Comparison of ENCODE assay signal across 1 cellular context in the genomic region with DNA sequence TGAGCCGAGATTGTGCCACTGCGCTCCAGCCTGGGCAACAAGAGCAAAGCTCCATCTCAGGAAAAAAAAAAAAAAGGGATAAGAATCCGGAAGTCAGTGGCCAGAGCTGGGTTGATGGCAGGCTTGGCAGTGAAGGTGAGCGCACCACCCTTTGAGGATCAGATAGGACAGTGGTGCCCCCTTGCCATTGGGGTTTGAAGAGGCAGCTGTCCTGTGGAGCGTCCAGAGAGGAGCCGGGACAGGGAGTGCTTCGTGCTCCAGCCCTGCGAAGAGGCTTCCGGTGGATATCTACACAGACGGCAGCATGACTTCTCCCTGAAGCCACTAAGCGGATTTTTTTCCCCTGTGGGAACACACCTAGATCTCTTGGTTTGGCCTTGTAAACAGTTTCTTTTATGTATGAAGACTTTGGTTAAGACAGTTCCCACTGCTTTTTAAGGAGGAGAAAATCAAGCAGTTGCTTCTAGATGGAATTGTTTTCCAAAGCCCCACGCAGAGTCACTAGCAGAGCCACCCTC.
A peak's percentile ranks its signal among the peaks of the same experiment; 100 is the strongest.
TF ChIP-seq lines count a peak whose summit lies in the region.

No MANE protein-coding gene starts in this region.

TF ChIP-seq in K562, 482 proteins besides CTCF, POLR2A, EP300 and RAD21 (continued from another document and continues in another):
- TF ChIP-seq FOXP1 (CRISPR knock-in tag; IDR thresholded peaks at IDR 0.05) (0 out of 2 replicates have a peak, but pooled peaks have one; percentile 4), HIVEP1 (CRISPR knock-in tag; IDR thresholded peaks at IDR 0.05) (0 out of 2 replicates have a peak, but pooled peaks have one; percentile 55), ZC3H8 (IDR thresholded peaks at IDR 0.05) (no peak), ZNF311 (CRISPR knock-in tag; IDR thresholded peaks at IDR 0.05) (0 out of 2 replicates have a peak, but pooled peaks have one; percentile 28), RBFOX2 (IDR thresholded peaks at IDR 0.05; ENCODE audit: low read depth, low read length) (peak; percentile 58), POLR2G (IDR thresholded peaks at IDR 0.05; ENCODE audit: low read depth, low read length) (0 out of 2 replicates have a peak, but pooled peaks have one; percentile 13), KLF6 (CRISPR knock-in tag; IDR thresholded peaks at IDR 0.05; ENCODE audit: borderline replicate concordance) (peak; percentile 56; the same call in 1 of the 2 replicates), ZSCAN29 (IDR thresholded peaks at IDR 0.05) (peak; percentile 81)
- TF ChIP-seq, protein P1, sequence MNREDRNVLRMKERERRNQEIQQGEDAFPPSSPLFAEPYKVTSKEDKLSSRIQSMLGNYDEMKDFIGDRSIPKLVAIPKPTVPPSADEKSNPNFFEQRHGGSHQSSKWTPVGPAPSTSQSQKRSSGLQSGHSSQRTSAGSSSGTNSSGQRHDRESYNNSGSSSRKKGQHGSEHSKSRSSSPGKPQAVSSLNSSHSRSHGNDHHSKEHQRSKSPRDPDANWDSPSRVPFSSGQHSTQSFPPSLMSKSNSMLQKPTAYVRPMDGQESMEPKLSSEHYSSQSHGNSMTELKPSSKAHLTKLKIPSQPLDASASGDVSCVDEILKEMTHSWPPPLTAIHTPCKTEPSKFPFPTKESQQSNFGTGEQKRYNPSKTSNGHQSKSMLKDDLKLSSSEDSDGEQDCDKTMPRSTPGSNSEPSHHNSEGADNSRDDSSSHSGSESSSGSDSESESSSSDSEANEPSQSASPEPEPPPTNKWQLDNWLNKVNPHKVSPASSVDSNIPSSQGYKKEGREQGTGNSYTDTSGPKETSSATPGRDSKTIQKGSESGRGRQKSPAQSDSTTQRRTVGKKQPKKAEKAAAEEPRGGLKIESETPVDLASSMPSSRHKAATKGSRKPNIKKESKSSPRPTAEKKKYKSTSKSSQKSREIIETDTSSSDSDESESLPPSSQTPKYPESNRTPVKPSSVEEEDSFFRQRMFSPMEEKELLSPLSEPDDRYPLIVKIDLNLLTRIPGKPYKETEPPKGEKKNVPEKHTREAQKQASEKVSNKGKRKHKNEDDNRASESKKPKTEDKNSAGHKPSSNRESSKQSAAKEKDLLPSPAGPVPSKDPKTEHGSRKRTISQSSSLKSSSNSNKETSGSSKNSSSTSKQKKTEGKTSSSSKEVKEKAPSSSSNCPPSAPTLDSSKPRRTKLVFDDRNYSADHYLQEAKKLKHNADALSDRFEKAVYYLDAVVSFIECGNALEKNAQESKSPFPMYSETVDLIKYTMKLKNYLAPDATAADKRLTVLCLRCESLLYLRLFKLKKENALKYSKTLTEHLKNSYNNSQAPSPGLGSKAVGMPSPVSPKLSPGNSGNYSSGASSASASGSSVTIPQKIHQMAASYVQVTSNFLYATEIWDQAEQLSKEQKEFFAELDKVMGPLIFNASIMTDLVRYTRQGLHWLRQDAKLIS (CRISPR knock-in tag; IDR thresholded peaks at IDR 0.05) = no peak
- TF ChIP-seq, protein P2, sequence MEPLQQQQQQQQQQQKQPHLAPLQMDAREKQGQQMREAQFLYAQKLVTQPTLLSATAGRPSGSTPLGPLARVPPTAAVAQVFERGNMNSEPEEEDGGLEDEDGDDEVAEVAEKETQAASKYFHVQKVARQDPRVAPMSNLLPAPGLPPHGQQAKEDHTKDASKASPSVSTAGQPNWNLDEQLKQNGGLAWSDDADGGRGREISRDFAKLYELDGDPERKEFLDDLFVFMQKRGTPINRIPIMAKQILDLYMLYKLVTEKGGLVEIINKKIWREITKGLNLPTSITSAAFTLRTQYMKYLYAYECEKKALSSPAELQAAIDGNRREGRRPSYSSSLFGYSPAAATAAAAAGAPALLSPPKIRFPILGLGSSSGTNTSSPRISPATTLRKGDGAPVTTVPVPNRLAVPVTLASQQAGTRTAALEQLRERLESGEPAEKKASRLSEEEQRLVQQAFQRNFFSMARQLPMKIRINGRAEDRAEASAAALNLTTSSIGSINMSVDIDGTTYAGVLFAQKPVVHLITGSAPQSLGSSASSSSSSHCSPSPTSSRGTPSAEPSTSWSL (CRISPR knock-in tag; IDR thresholded peaks at IDR 0.05; ENCODE audit: borderline replicate concordance) = peak; percentile 13; the same call in 1 of the 2 replicates
- TF ChIP-seq, protein P3, sequence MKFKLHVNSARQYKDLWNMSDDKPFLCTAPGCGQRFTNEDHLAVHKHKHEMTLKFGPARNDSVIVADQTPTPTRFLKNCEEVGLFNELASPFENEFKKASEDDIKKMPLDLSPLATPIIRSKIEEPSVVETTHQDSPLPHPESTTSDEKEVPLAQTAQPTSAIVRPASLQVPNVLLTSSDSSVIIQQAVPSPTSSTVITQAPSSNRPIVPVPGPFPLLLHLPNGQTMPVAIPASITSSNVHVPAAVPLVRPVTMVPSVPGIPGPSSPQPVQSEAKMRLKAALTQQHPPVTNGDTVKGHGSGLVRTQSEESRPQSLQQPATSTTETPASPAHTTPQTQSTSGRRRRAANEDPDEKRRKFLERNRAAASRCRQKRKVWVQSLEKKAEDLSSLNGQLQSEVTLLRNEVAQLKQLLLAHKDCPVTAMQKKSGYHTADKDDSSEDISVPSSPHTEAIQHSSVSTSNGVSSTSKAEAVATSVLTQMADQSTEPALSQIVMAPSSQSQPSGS (CRISPR knock-in tag; IDR thresholded peaks at IDR 0.05) = no peak
- TF ChIP-seq, protein P4, sequence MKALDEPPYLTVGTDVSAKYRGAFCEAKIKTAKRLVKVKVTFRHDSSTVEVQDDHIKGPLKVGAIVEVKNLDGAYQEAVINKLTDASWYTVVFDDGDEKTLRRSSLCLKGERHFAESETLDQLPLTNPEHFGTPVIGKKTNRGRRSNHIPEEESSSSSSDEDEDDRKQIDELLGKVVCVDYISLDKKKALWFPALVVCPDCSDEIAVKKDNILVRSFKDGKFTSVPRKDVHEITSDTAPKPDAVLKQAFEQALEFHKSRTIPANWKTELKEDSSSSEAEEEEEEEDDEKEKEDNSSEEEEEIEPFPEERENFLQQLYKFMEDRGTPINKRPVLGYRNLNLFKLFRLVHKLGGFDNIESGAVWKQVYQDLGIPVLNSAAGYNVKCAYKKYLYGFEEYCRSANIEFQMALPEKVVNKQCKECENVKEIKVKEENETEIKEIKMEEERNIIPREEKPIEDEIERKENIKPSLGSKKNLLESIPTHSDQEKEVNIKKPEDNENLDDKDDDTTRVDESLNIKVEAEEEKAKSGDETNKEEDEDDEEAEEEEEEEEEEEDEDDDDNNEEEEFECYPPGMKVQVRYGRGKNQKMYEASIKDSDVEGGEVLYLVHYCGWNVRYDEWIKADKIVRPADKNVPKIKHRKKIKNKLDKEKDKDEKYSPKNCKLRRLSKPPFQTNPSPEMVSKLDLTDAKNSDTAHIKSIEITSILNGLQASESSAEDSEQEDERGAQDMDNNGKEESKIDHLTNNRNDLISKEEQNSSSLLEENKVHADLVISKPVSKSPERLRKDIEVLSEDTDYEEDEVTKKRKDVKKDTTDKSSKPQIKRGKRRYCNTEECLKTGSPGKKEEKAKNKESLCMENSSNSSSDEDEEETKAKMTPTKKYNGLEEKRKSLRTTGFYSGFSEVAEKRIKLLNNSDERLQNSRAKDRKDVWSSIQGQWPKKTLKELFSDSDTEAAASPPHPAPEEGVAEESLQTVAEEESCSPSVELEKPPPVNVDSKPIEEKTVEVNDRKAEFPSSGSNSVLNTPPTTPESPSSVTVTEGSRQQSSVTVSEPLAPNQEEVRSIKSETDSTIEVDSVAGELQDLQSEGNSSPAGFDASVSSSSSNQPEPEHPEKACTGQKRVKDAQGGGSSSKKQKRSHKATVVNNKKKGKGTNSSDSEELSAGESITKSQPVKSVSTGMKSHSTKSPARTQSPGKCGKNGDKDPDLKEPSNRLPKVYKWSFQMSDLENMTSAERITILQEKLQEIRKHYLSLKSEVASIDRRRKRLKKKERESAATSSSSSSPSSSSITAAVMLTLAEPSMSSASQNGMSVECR (CRISPR knock-in tag; IDR thresholded peaks at IDR 0.05) = peak; percentile 12; the same call in 1 of the 2 replicates
- TF ChIP-seq, protein P5, sequence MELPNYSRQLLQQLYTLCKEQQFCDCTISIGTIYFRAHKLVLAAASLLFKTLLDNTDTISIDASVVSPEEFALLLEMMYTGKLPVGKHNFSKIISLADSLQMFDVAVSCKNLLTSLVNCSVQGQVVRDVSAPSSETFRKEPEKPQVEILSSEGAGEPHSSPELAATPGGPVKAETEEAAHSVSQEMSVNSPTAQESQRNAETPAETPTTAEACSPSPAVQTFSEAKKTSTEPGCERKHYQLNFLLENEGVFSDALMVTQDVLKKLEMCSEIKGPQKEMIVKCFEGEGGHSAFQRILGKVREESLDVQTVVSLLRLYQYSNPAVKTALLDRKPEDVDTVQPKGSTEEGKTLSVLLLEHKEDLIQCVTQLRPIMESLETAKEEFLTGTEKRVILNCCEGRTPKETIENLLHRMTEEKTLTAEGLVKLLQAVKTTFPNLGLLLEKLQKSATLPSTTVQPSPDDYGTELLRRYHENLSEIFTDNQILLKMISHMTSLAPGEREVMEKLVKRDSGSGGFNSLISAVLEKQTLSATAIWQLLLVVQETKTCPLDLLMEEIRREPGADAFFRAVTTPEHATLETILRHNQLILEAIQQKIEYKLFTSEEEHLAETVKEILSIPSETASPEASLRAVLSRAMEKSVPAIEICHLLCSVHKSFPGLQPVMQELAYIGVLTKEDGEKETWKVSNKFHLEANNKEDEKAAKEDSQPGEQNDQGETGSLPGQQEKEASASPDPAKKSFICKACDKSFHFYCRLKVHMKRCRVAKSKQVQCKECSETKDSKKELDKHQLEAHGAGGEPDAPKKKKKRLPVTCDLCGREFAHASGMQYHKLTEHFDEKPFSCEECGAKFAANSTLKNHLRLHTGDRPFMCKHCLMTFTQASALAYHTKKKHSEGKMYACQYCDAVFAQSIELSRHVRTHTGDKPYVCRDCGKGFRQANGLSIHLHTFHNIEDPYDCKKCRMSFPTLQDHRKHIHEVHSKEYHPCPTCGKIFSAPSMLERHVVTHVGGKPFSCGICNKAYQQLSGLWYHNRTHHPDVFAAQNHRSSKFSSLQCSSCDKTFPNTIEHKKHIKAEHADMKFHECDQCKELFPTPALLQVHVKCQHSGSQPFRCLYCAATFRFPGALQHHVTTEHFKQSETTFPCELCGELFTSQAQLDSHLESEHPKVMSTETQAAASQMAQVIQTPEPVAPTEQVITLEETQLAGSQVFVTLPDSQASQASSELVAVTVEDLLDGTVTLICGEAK (IDR thresholded peaks at IDR 0.05) = 0 out of 2 replicates have a peak, but pooled peaks have one; percentile 18
- TF ChIP-seq, protein P5 (CRISPR knock-in tag; IDR thresholded peaks at IDR 0.05) = no peak
- TF ChIP-seq, protein P6, sequence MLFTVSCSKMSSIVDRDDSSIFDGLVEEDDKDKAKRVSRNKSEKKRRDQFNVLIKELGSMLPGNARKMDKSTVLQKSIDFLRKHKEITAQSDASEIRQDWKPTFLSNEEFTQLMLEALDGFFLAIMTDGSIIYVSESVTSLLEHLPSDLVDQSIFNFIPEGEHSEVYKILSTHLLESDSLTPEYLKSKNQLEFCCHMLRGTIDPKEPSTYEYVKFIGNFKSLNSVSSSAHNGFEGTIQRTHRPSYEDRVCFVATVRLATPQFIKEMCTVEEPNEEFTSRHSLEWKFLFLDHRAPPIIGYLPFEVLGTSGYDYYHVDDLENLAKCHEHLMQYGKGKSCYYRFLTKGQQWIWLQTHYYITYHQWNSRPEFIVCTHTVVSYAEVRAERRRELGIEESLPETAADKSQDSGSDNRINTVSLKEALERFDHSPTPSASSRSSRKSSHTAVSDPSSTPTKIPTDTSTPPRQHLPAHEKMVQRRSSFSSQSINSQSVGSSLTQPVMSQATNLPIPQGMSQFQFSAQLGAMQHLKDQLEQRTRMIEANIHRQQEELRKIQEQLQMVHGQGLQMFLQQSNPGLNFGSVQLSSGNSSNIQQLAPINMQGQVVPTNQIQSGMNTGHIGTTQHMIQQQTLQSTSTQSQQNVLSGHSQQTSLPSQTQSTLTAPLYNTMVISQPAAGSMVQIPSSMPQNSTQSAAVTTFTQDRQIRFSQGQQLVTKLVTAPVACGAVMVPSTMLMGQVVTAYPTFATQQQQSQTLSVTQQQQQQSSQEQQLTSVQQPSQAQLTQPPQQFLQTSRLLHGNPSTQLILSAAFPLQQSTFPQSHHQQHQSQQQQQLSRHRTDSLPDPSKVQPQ (CRISPR knock-in tag; IDR thresholded peaks at IDR 0.05; ENCODE audit: borderline replicate concordance) = 0 out of 2 replicates have a peak, but pooled peaks have one; percentile 4
- TF ChIP-seq, protein P7, sequence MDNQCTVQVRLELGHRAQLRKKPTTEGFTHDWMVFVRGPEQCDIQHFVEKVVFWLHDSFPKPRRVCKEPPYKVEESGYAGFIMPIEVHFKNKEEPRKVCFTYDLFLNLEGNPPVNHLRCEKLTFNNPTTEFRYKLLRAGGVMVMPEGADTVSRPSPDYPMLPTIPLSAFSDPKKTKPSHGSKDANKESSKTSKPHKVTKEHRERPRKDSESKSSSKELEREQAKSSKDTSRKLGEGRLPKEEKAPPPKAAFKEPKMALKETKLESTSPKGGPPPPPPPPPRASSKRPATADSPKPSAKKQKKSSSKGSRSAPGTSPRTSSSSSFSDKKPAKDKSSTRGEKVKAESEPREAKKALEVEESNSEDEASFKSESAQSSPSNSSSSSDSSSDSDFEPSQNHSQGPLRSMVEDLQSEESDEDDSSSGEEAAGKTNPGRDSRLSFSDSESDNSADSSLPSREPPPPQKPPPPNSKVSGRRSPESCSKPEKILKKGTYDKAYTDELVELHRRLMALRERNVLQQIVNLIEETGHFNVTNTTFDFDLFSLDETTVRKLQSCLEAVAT (IDR thresholded peaks at IDR 0.05) = 0 out of 4 replicates have a peak, but pooled peaks of 1 of the 2 experiments have one; percentile 35
